Comparison of ENCODE assay signal across 8 cellular contexts in genomic region chr20:41005361-41005729, GRCh38. TPM values are rescaled to one million over a fixed set of nuclear protein-coding genes. Genes with fewer than 3 reads are reported as not detected.
A peak's percentile ranks its signal among the peaks of the same experiment; 100 is the strongest.
DNase-seq lines count a peak whose midpoint lies in the region; ATAC-seq, FAIRE-seq and TF ChIP-seq lines count a peak whose summit lies in the region.

No MANE protein-coding gene starts in this region.

- H3K23ac ChIP-seq in mesendoderm (ENCODE audit: low read length): no peak overlapping the region

- H3K36me3 ChIP-seq in HepG2 (replicated peaks in 1 of 2; ENCODE audit: control insufficient read depth in 1 of 2, insufficient read depth in 2 of 2, low read length in 2 of 2) (no peaks in the 10 kb centered on the region), mesendoderm (ENCODE audit: control insufficient read depth, insufficient read depth, low read length) (no peaks in the 10 kb centered on the region)

- POLR2A ChIA-PET in A549 (lab: Yijun Ruan, JAX): interaction anchor here (0.9 to 1.5 kb wide), 2 partner anchors 15 to 23 kb away, joined by 4 read pairs; partner anchors contain the start of gene TOP1
- POLR2A ChIA-PET in HepG2 (lab: Yijun Ruan, JAX): interaction anchor here (1.3 to 2.4 kb wide), 3 partner anchors 21 to 26 kb away, joined by 4 to 14 read pairs (median 5); partner anchors contain the start of gene TOP1

- H3K79me2 ChIP-seq in HepG2 (ENCODE audit: insufficient read depth, low read length) (no peaks in the 10 kb centered on the region), mesendoderm (ENCODE audit: control insufficient read depth, insufficient read depth, low read length) (no peaks in the 10 kb centered on the region)

- TF ChIP-seq RAD21 in A549 (conservative IDR thresholded peaks at IDR 0.05 in 1 of 2, IDR thresholded peaks at IDR 0.05 in 1 of 2) (no peak), HepG2 (CRISPR knock-in tag; IDR thresholded peaks at IDR 0.05) (no peak)

- H3K27ac ChIP-seq in A549 (peak overlapping the region; percentile 84 to 89), HepG2 (ENCODE audit: extremely low read length, insufficient read depth, low read length) (no peak overlapping the region), mesendoderm (ENCODE audit: low read depth, low read length) (no peak overlapping the region)

- H4K8ac ChIP-seq in mesendoderm (ENCODE audit: low read depth, low read length): no peak overlapping the region

- BruUV-seq in HepG2 (replicated peaks; lab: Mats Ljungman, UMichigan): no TSS peak

- H2BK5ac ChIP-seq in mesendoderm (ENCODE audit: low read length): no peak overlapping the region

- no peak overlapping the region for H2AK5ac ChIP-seq in mesendoderm (ENCODE audit: low read length)

- intact Hi-C loops in HepG2 (cut with micrococcal nuclease; ENCODE audit: unreplicated experiment): no loop called here

- no peak; a peak in 1 of 5 replicates for TF ChIP-seq EP300 in A549 (IDR thresholded peaks at IDR 0.05)
- no peak for TF ChIP-seq EP300 in HepG2 (IDR thresholded peaks at IDR 0.05; ENCODE audit: low read depth in 2 of 2, low read length in 2 of 2)
- TF ChIP-seq EP300 in HepG2 (CRISPR knock-in tag; IDR thresholded peaks at IDR 0.05; ENCODE audit: borderline replicate concordance): no peak

- no peak overlapping the region for H4K5ac ChIP-seq in mesendoderm (ENCODE audit: low read length)

- no peak overlapping the region for H2BK120ac ChIP-seq in mesendoderm (ENCODE audit: low read depth, low read length)

- H2BK15ac ChIP-seq in mesendoderm (replicated peaks; ENCODE audit: low read depth): no peak overlapping the region

- TF ChIP-seq CTCF in A549 (IDR thresholded peaks at IDR 0.05): no peak
- no peak for TF ChIP-seq CTCF in astrocyte of the spinal cord (IDR thresholded peaks at IDR 0.05; ENCODE audit: low read depth, low read length)
- no peak for TF ChIP-seq CTCF in HepG2 (CRISPR knock-in tag; IDR thresholded peaks at IDR 0.05)
- no peak for TF ChIP-seq CTCF in GM13976 (IDR thresholded peaks at IDR 0.05; ENCODE audit: borderline replicate concordance, control extremely low read depth, extremely low read depth, insufficient read depth, missing control alignments)

- FAIRE-seq in A549 (lab: Jason Lieb, UNC) (no peak), HepG2 (lab: Jason Lieb, UNC) (no peak)

- H3K27me3 ChIP-seq in HepG2 (ENCODE audit: control insufficient read depth in 1 of 2, insufficient read depth in 2 of 2, low read length in 2 of 2) (peaks cover 6 to 32% of the 10 kb centered on the region in 2 experiments; a peak in 4 of 5 replicates), mesendoderm (ENCODE audit: insufficient read depth, low read length, poor library complexity) (no peaks in the 10 kb centered on the region)

- no peak for TF ChIP-seq POLR2A in A549 (IDR thresholded peaks at IDR 0.05; ENCODE audit: low read length)
- TF ChIP-seq POLR2A in HepG2 (IDR thresholded peaks at IDR 0.05; ENCODE audit: insufficient read depth in 1 of 2, low read depth in 2 of 2, low read length in 2 of 2): no peak

- H4K20me1 ChIP-seq in HepG2 (ENCODE audit: insufficient read depth, low read length): no peaks in the 10 kb centered on the region

- no peak overlapping the region for H3K18ac ChIP-seq in mesendoderm (ENCODE audit: low read length)

- H3K4me2 ChIP-seq in A549 (peak overlapping the region; percentile 62), HepG2 (ENCODE audit: low read depth, low read length) (no peak overlapping the region), mesendoderm (ENCODE audit: low read length) (no peak overlapping the region)

- WGBS in A549 (ENCODE audit: missing lambda C conversion rate): 23% methylated on average over 4 of the region's 4 CpGs
- WGBS in HepG2 (ENCODE audit: low lambda C conversion rate): 40% methylated on average over 4 of the region's 4 CpGs
- WGBS in mesendoderm (ENCODE audit: extremely low coverage, insufficient coverage, low lambda C conversion rate): no CpG with 5 or more reads among the region's 4 CpGs

- CTCF ChIA-PET in A549 (lab: Yijun Ruan, JAX): interaction anchor here (1.3 to 1.9 kb wide), 7 partner anchors 13 to 90 kb away, joined by 3 to 14 read pairs (median 4); no protein-coding TSS in a partner anchor
- CTCF ChIA-PET in HepG2 (lab: Yijun Ruan, JAX; ENCODE audit: low intra/inter-chr PET ratio, low total read pairs): no interaction called here

- H3K4me3 ChIP-seq in A549 (no peak overlapping the region; the same call in 2 of the 3 replicates), astrocyte of the spinal cord (ENCODE audit: low read depth, low read length) (peak overlapping the region; percentile 23), HepG2 (replicated peaks in 1 of 3; ENCODE audit: insufficient read depth in 1 of 3, low read depth in 2 of 3, low read length in 3 of 3) (no peak overlapping the region; a peak in 1 of 6 replicates), mesendoderm (ENCODE audit: low read length) (no peak overlapping the region)

- H3K4ac ChIP-seq in mesendoderm (ENCODE audit: low read depth, low read length): no peak overlapping the region

- H3K9ac ChIP-seq in HepG2 (ENCODE audit: insufficient read depth, low read depth, low read length): no peak overlapping the region
- no peak overlapping the region for H3K9ac ChIP-seq in mesendoderm (ENCODE audit: low read length)

- peaks cover 10% of the 10 kb centered on the region for H3K9me3 ChIP-seq in A549
- peaks cover 7% of the 10 kb centered on the region for H3K9me3 ChIP-seq in HepG2 (ENCODE audit: low read length)

- in situ Hi-C loops in KBM-7 (cut with MboI; ENCODE audit: low pct_unique_long_range_greater_than_20kb, low sequenced_read_pairs) (no loop called here), astrocyte of the spinal cord (cut with HindIII; ENCODE audit: low sequenced_read_pairs) (no loop called here), HepG2 (cut with HindIII; ENCODE audit: extremely low pct_ligation_motif_present, low pct_unique_long_range_greater_than_20kb) (no loop called here), GM13976 (cut with MboI; ENCODE audit: low sequenced_read_pairs, unreplicated experiment) (no loop called here)

- H3K4me1 ChIP-seq in A549 (peaks cover 56% of the 10 kb centered on the region), HepG2 (ENCODE audit: insufficient read depth, low read length) (peaks cover 81% of the 10 kb centered on the region), mesendoderm (ENCODE audit: control insufficient read depth, low read depth, low read length) (peaks cover 6% of the 10 kb centered on the region)

- DNase-seq in A549 (ENCODE audit: low read depth in 1 of 2, low spot score in 1 of 2) (peak; percentile 54 to 85), KBM-7 (peak; percentile 53), astrocyte of the spinal cord (ENCODE audit: low read depth, low spot score) (peak; percentile 97), HepG2 (ENCODE audit: low spot score) (no peak), mesendoderm (no peak), GM13976 (ENCODE audit: low spot score) (no peak)

- no peak overlapping the region for H3K56ac ChIP-seq in mesendoderm (ENCODE audit: low read length)

- no peak overlapping the region for H2AFZ ChIP-seq in HepG2 (ENCODE audit: low read length)

- no peaks in the 10 kb centered on the region for H3K79me1 ChIP-seq in mesendoderm (ENCODE audit: low read length)

- ATAC-seq in A549: peak; percentile 3 to 29; a peak in 3 of 6 replicates
- ATAC-seq in HepG2: no peak
- ATAC-seq in HG03460 (IDR thresholded peaks at IDR 0.05; ENCODE audit: unreplicated experiment): no peak
- ATAC-seq in HG02938 (IDR thresholded peaks at IDR 0.05; ENCODE audit: unreplicated experiment): no peak

TF ChIP-seq in HepG2, 621 proteins besides CTCF, POLR2A, EP300 and RAD21:
- 0 out of 2 replicates have a peak, but pooled peaks have one; percentile 13 for TF ChIP-seq ZNF766 (CRISPR knock-in tag; IDR thresholded peaks at IDR 0.05; ENCODE audit: borderline replicate concordance)
- TF ChIP-seq HOXA3 (CRISPR knock-in tag; IDR thresholded peaks at IDR 0.05): 0 out of 2 replicates have a peak, but pooled peaks have one; percentile 16
- 0 out of 2 replicates have a peak, but pooled peaks have one; percentile 49 for TF ChIP-seq ZNF709 (CRISPR knock-in tag; IDR thresholded peaks at IDR 0.05)
- TF ChIP-seq GABPA (IDR thresholded peaks at IDR 0.05; ENCODE audit: low read depth, low read length): 0 out of 2 replicates have a peak, but pooled peaks have one; percentile 17
- no peak for TF ChIP-seq GABPA (CRISPR knock-in tag; IDR thresholded peaks at IDR 0.05; ENCODE audit: low read depth)
- TF ChIP-seq ZNF12 (CRISPR knock-in tag; IDR thresholded peaks at IDR 0.05): no peak
- 0 out of 2 replicates have a peak, but pooled peaks have one; percentile 60 for TF ChIP-seq ZNF572 (CRISPR knock-in tag; IDR thresholded peaks at IDR 0.05)

RNA-seq across cellular contexts. Expression of gene TOP1, which starts 23.3 kb away (rescaled TPM):
- polyA plus RNA-seq in A549 (2011; rRNA removed) (20.8 and 28.3 TPM in 2 replicates), A549 (2017; fragmentation: RNase III; extraction: RNeasy Plus Mini Kit Qiagen cat#74134 plus additional on column Dnase treatment) (68.0 to 73.7 TPM (median 70.6 TPM) in 3 replicates), HepG2 (2011; rRNA removed) (9.9 and 10.2 TPM in 2 replicates)
- 6.5 and 6.9 TPM in 2 replicates for polyA plus RNA-seq in A549 (2012; cell fraction: cytosol; rRNA removed)
- 7.5 and 10.8 TPM in 2 replicates for polyA plus RNA-seq in A549 (2012; cell fraction: nucleus; rRNA removed)
- 13.2 and 15.6 TPM in 2 replicates for polyA minus RNA-seq in A549 (2011; rRNA and poly(A)+ RNA removed)
- total RNA-seq in HepG2 (2016; rRNA removed; fragmentation: Illumina TruSeq; extraction: Trizol): 19.4 and 75.3 TPM in 2 replicates
- 17.3 and 19.8 TPM in 2 replicates for total RNA-seq in HepG2 (2016; cell fraction: cytosol; rRNA removed; fragmentation: Illumina TruSeq; extraction: Trizol; ENCODE audit: low read depth)
- total RNA-seq in HepG2 (2016; cell fraction: insoluble cytoplasmic fraction; rRNA removed; fragmentation: Illumina TruSeq; extraction: Trizol): 17.0 and 75.6 TPM in 2 replicates
- 20.3 and 21.0 TPM in 2 replicates for total RNA-seq in HepG2 (2016; cell fraction: membrane; rRNA removed; fragmentation: Illumina TruSeq; extraction: Trizol)
- 45.7 and 48.4 TPM in 2 replicates for total RNA-seq in HepG2 (2016; cell fraction: nucleus; rRNA removed; fragmentation: Illumina TruSeq; extraction: Trizol)
- 5.5 and 9.3 TPM in 2 replicates for polyA plus RNA-seq in HepG2 (2011; cell fraction: cytosol; rRNA removed)
- polyA plus RNA-seq in HepG2 (2011; cell fraction: nucleus; rRNA removed): 10.9 and 11.3 TPM in 2 replicates
- polyA plus RNA-seq in HepG2 (2012): 51.4 and 67.5 TPM in 2 replicates
- polyA plus RNA-seq in HepG2 (2016; cell fraction: cytosol; fragmentation: Illumina TruSeq; extraction: Trizol; ENCODE audit: low read depth): 2.6 and 3.5 TPM in 2 replicates
- polyA plus RNA-seq in HepG2 (2016; cell fraction: insoluble cytoplasmic fraction; fragmentation: Illumina TruSeq; extraction: Trizol; ENCODE audit: low read depth): 131 and 136 TPM in 2 replicates
- 9.6 and 10.8 TPM in 2 replicates for polyA plus RNA-seq in HepG2 (2016; cell fraction: membrane; fragmentation: Illumina TruSeq; extraction: Trizol; ENCODE audit: low read depth)
- 89.8 and 94.4 TPM in 2 replicates for polyA plus RNA-seq in HepG2 (2016; cell fraction: nucleus; fragmentation: Illumina TruSeq; extraction: Trizol; ENCODE audit: insufficient read depth, low read depth)
- 7.0 and 9.4 TPM in 2 replicates for polyA minus RNA-seq in HepG2 (2011; rRNA and poly(A)+ RNA removed; ENCODE audit: low replicate concordance)
- polyA minus RNA-seq in HepG2 (2011; cell fraction: cytosol; rRNA and poly(A)+ RNA removed): 25.1 and 28.4 TPM in 2 replicates
- polyA minus RNA-seq in HepG2 (2011; cell fraction: nucleus; rRNA and poly(A)+ RNA removed): 21.5 and 22.1 TPM in 2 replicates
- 172 TPM for polyA plus RNA-seq in mesendoderm (2013, experiment 1 of 2)
- 171 TPM for polyA plus RNA-seq in mesendoderm (2013, experiment 2 of 2)

Comparison
In these comparisons a context has a peak if more than half of its experiments do, and no peak if none do; other contexts are left out.
1. ATAC-seq: peak in A549 (2 of 2); none in HepG2 (single experiment), HG03460 (single experiment) and HG02938 (single experiment).
2. DNase-seq: peak in A549 (2 of 2), KBM-7 (single experiment) and astrocyte of the spinal cord (single experiment); none in HepG2 (single experiment), mesendoderm (single experiment) and GM13976 (single experiment).
3. H3K27ac ChIP-seq: peak in A549 (2 of 2); none in HepG2 (single experiment) and mesendoderm (single experiment).
4. Of the 38 proteins assayed by ChIP-seq in both HepG2 and A549: peak only in HepG2: none; only in A549: MAX and PBX3; in both: none; in neither: 36.